In the genomic region with DNA sequence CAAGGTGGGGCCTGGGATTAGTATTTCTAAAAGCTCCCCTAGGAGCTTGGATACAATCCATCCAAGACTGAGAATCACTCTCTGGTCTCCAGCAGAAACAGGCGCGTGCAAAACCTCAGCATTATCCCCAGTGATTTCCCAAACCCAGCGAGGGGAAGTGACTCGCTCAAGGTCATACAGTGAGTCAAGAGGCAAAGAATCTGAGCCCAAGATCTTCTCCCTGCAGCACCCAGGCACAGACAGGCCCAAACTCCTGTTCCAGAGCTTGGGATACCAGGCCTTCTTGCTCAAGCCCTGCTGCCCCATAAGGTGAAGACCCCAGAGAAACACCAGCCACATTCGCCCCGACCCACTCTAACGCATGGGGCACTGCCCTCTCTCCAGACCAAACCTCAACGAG, we compare ENCODE assay signal across 13 cellular contexts. TPM values are rescaled to one million over a fixed set of nuclear protein-coding genes. Genes with fewer than 3 reads are reported as not detected.
A peak's percentile ranks its signal among the peaks of the same experiment; 100 is the strongest.
DNase-seq lines count a peak whose midpoint lies in the region; ATAC-seq and TF ChIP-seq lines count a peak whose summit lies in the region.
"Had no signal": no experiment of that assay in that cellular context is flagged by ENCODE, and none has a peak within 500 bp of the region (broad histone marks: within the 10 kb centered on the region; RNA-seq: fewer than 3 reads in every experiment).

No MANE protein-coding gene starts in this region.

- peak overlapping the region; percentile 82 for H3K27ac ChIP-seq in AG04450 (ENCODE audit: low read depth, low read length)
- peak overlapping the region; percentile 12 for H3K27ac ChIP-seq in HUES48 (ENCODE audit: low read depth, low read length)
- no peak overlapping the region for H3K27ac ChIP-seq in uterus

- H3K4me1 ChIP-seq in HUES48 (ENCODE audit: control insufficient read depth, insufficient read depth, low read length), result peaks cover 26% of the 10 kb centered on the region
- peaks cover 4 to 7% of the 10 kb centered on the region in 2 donors for H3K4me1 ChIP-seq in uterus

- no peaks in the 10 kb centered on the region for H3K27me3 ChIP-seq in AG04450 (ENCODE audit: control insufficient read depth, insufficient read depth, low read length)
- no peaks in the 10 kb centered on the region for H3K27me3 ChIP-seq in HUES48 (ENCODE audit: control insufficient read depth, insufficient read depth, low read length)
- no peaks in the 10 kb centered on the region for H3K27me3 ChIP-seq in uterus

- DNase-seq in AG04450 (ENCODE audit: low read depth, low spot score) (peak; percentile 41), amniotic stem cell (lab: John Stamatoyannopoulos, UW) (peak; percentile 44), islet precursor cell (peak; percentile 88), uterus (no peak), cerebellar nuclear complex (lab: John Stamatoyannopoulos, UW) (no peak), NCI-H748 treated with DMSO at 0.1 percent for 48 hours (lab: John Stamatoyannopoulos, UW) (no peak)
- DNase-seq: activated effector memory CD4-positive, alpha-beta T cell treated with anti-CD3 and anti-CD28 coated beads, Interleukin-2, amount 50 U/mL, for 16 hours; CD4-positive, alpha-beta T cell; MM.1S; NK-92 treated with Interleukin-12 subunit alpha and Interleukin-12 subunit beta, amount 100 ng/mL, for 24 hours had no signal

- POLR2A ChIA-PET in AG04450 (lab: Yijun Ruan, JAX), result interaction anchor here (1.5 to 2.7 kb wide), 2 partner anchors 10 to 27 kb away, joined by 8 to 12 read pairs; no protein-coding TSS in a partner anchor

- H3K36me3 ChIP-seq in HUES48 (ENCODE audit: control insufficient read depth, insufficient read depth, low read length) (no peaks in the 10 kb centered on the region), uterus (no peaks in the 10 kb centered on the region)

- no peak for TF ChIP-seq POLR2A in uterus (IDR thresholded peaks at IDR 0.05)

- H3K9me3 ChIP-seq in AG04450 (ENCODE audit: control insufficient read depth, insufficient read depth, low read length), result no peaks in the 10 kb centered on the region
- no peaks in the 10 kb centered on the region for H3K9me3 ChIP-seq in HUES48 (ENCODE audit: control insufficient read depth, insufficient read depth, low read length)
- no peaks in the 10 kb centered on the region for H3K9me3 ChIP-seq in uterus

- CTCF ChIA-PET in AG04450 (lab: Charles Lee), result interaction anchor here (1.0 kb wide), 1 partner anchor 15 kb away, joined by 3 read pairs; no protein-coding TSS in a partner anchor

- TF ChIP-seq CTCF in AG04450 (IDR thresholded peaks at IDR 0.05; ENCODE audit: low read depth, low read length), result no peak
- no peak for TF ChIP-seq CTCF in uterus (IDR thresholded peaks at IDR 0.05)

- no peak overlapping the region for H3K9ac ChIP-seq in HUES48 (ENCODE audit: low read depth, low read length)

- no peak overlapping the region for H3K4me3 ChIP-seq in AG04450 (ENCODE audit: low read depth, low read length)
- no peak overlapping the region for H3K4me3 ChIP-seq in HUES48 (ENCODE audit: low read depth, low read length)
- no peak overlapping the region for H3K4me3 ChIP-seq in uterus
- H3K4me3 ChIP-seq: GM12878 had no signal

- ATAC-seq in HG03460 (IDR thresholded peaks at IDR 0.05; ENCODE audit: unreplicated experiment), result no peak
- ATAC-seq: GM12878 had no signal

- intact Hi-C loops in uterus (cut with DNase I; ENCODE audit: low total_unique reads), result no loop called here

RNA-seq across cellular contexts. Expression of a gene that starts 33.2 kb away (rescaled TPM):
- 16.7 and 20.3 TPM in 2 replicates for polyA plus RNA-seq in AG04450 (2011; rRNA removed)
- 28.6 and 31.8 TPM in 2 replicates for polyA minus RNA-seq in AG04450 (2011; rRNA and poly(A)+ RNA removed)
- 10 to 100 TPM in 1 of 4 donors, 1 to 10 TPM in 3; 3.5 to 19.6 (median 7.3) TPM for total RNA-seq in uterus

Comparison
In these comparisons a context has a peak if more than half of its experiments do, and no peak if none do; other contexts are left out.
1. DNase-seq: peak in AG04450 (single experiment), amniotic stem cell (single experiment) and islet precursor cell (single experiment); none in uterus (0 of 2), cerebellar nuclear complex (0 of 2) and NCI-H748 treated with DMSO at 0.1 percent for 48 hours (single experiment).
2. H3K27ac ChIP-seq: peak in AG04450 (single experiment) and HUES48 (single experiment); none in uterus (0 of 2).